In genomic region chr1:23118957-23119792, GRCh38 we compare ENCODE assay signal across 8 cellular contexts. TPM values are rescaled to one million over a fixed set of nuclear protein-coding genes. Genes with fewer than 3 reads are reported as not detected.
DNase-seq lines count a peak whose midpoint lies in the region; ATAC-seq and TF ChIP-seq lines count a peak whose summit lies in the region.

No MANE protein-coding gene starts in this region.

- CTCF ChIA-PET in GM10248 (lab: Yijun Ruan, JAX), result interaction anchor here (0.7 to 3.7 kb wide), 9 partner anchors 9 to 65 kb away, joined by 3 to 27 read pairs (median 5); no protein-coding TSS in a partner anchor

- peak overlapping the region; percentile 62; the same call in 1 of the 2 replicates for H3K27ac Mint-ChIP-seq in HFFc6

- POLR2A ChIA-PET in GM10248 (lab: Yijun Ruan, JAX), result interaction anchor here (0.6 kb wide), 2 partner anchors 77 to 215 kb away, joined by 3 to 4 read pairs; no protein-coding TSS in a partner anchor

- no peak overlapping the region for H3K27ac ChIP-seq in caudate nucleus (ENCODE audit: low read depth, low read length)

- peak overlapping the region; percentile 64 for H3K4me3 Mint-ChIP-seq in HFFc6

- H3K9me3 Mint-ChIP-seq in HFFc6, result no peaks in the 10 kb centered on the region

- no peak for TF ChIP-seq CTCF in HFFc6 (IDR thresholded peaks at IDR 0.05)
- TF ChIP-seq CTCF in GM10248 (IDR thresholded peaks at IDR 0.05; ENCODE audit: control extremely low read depth, extremely low read depth, low read depth, missing control alignments), result no peak

- H3K36me3 Mint-ChIP-seq in HFFc6 (ENCODE audit: low read depth), result peaks cover 5% of the 10 kb centered on the region; the same call in 1 of the 2 replicates

- ATAC-seq in sciatic nerve, result peak; percentile 29

- peaks cover 67% of the 10 kb centered on the region for H3K4me1 Mint-ChIP-seq in HFFc6 (ENCODE audit: low read depth)

- no peaks in the 10 kb centered on the region for H3K27me3 Mint-ChIP-seq in HFFc6 (ENCODE audit: insufficient read depth)

- DNase-seq in HFFc6 (no peak), T-helper 9 cell (peak; percentile 36), dedifferentiated amniotic fluid mesenchymal stem cell (ENCODE audit: extremely low spot score) (peak; percentile 22), sciatic nerve (ENCODE audit: low spot score) (no peak), RKO (ENCODE audit: low spot score) (no peak), NCI-H2081 treated with DMSO at 0.1 percent for 48 hours (lab: John Stamatoyannopoulos, UW) (no peak), GM10248 (ENCODE audit: extremely low spot score) (no peak), caudate nucleus (lab: John Stamatoyannopoulos, UW) (no peak)

- intact Hi-C loops in sciatic nerve (cut with DNase I), result no loop called here

RNA-seq across cellular contexts. Expression of gene LUZP1, which starts 49.5 kb away (rescaled TPM):
- total RNA-seq in HFFc6 (2021; fragmentation: NEBNext Ultra II Directional; extraction: Animal tissue kit (Norgen Biotek cat#: 25700)), result 10 to 100 TPM; 47.3 to 55.6 (median 53.0) TPM
- total RNA-seq in sciatic nerve, result 38.2 TPM

Comparison
In these comparisons a context has a peak if more than half of its experiments do, and no peak if none do; other contexts are left out.
1. DNase-seq: peak in T-helper 9 cell (single experiment) and dedifferentiated amniotic fluid mesenchymal stem cell (single experiment); none in HFFc6 (single experiment), sciatic nerve (single experiment), RKO (single experiment), NCI-H2081 treated with DMSO at 0.1 percent for 48 hours (single experiment), GM10248 (single experiment) and caudate nucleus (0 of 61).